In the genomic region with DNA sequence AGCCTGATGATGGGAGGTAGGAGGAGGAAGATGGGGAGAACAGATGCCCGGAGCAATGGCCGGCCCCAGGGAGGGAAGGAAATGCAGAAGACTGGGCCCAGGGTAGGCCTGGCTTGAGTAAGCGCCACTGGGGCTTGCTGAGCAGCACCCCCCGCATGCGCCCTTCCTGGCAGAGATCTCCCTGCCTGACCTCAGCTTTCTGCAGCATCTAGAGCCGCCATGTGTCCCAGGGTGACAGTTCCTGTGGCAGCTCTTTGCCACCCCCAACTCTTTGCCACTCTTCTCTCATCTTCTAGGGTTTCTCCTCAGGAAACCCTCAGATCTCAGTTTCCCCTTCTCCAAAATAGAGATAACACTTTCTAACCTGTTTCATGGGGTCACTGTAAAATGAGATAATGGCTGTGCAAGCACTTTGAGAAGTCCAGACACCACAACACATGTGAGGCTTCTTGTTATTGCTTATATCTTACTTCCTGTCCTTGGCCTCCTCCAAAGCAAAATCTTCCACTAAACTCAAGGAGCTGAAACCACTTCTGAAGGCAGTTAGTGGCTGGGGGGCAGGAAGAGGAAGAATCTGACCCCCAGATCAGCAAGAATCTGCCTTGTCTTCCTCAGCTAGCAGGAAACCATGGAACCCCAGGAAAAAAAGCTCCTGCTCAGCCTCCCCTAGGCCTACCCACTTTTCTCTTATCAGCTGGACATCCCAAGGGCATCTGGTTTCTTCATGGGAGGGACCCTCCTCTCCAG, we compare ENCODE assay signal across 27 cellular contexts.
DNase-seq lines count a peak whose midpoint lies in the region; ATAC-seq, FAIRE-seq and TF ChIP-seq lines count a peak whose summit lies in the region.
"Had no signal": no experiment of that assay in that cellular context is flagged by ENCODE, and none has a peak within 500 bp of the region (broad histone marks: within the 10 kb centered on the region; RNA-seq: fewer than 3 reads in every experiment).

No MANE protein-coding gene starts in this region.

- peak overlapping the region; percentile 39 to 64 for H2BK12ac ChIP-seq in mesenchymal stem cell (ENCODE audit: low read length in 2 of 2)

- H3K4me1 ChIP-seq in SK-N-SH (ENCODE audit: control insufficient read depth in 1 of 2, insufficient read depth in 2 of 2, low read depth in 1 of 2, low read length in 1 of 2): peaks cover 14 to 60% of the 10 kb centered on the region in 2 experiments; a peak in 3 of 4 replicates
- peaks cover 5 to 14% (median 11%) of the 10 kb centered on the region in 4 donors for H3K4me1 ChIP-seq in liver (ENCODE audit: control insufficient read depth in 4 of 4, insufficient read depth in 4 of 4, low read length in 3 of 4)
- H3K4me1 ChIP-seq in HepG2 (ENCODE audit: insufficient read depth, low read length): peaks cover 18% of the 10 kb centered on the region
- peaks cover 2% of the 10 kb centered on the region for H3K4me1 ChIP-seq in mesenchymal stem cell (ENCODE audit: control insufficient read depth, insufficient read depth, low read depth, low read length)
- H3K4me1 ChIP-seq: adrenal gland had no signal

- no peaks in the 10 kb centered on the region for H3F3A ChIP-seq in SK-N-SH (replicated peaks; ENCODE audit: insufficient read depth)

- H4K20me1 ChIP-seq in SK-N-SH (ENCODE audit: insufficient read depth) (no peaks in the 10 kb centered on the region), HepG2 (ENCODE audit: insufficient read depth, low read length) (no peaks in the 10 kb centered on the region; the same call in 1 of the 2 replicates)

- H3K14ac ChIP-seq in mesenchymal stem cell (ENCODE audit: low read length in 2 of 2): no peak overlapping the region

- intact Hi-C loops in HepG2 (cut with micrococcal nuclease; ENCODE audit: unreplicated experiment): no loop called here

- H3K18ac ChIP-seq in mesenchymal stem cell (ENCODE audit: low read depth in 1 of 2, low read length in 2 of 2): peak overlapping the region; percentile 65 to 74

- CTCF ChIA-PET in SK-N-SH (lab: Yijun Ruan, JAX) (interaction anchor here (0.7 to 12.4 kb wide), 11 partner anchors 8 to 312 kb away, joined by 3 to 194 read pairs (median 5); a partner anchor contains a TSS), HepG2 (lab: Yijun Ruan, JAX; ENCODE audit: low intra/inter-chr PET ratio, low total read pairs) (no interaction called here)

- TF ChIP-seq CTCF in SK-N-SH (IDR thresholded peaks at IDR 0.05) (no peak), liver (IDR thresholded peaks at IDR 0.05; ENCODE audit: low read depth, low read length, missing input control) (no peak), HepG2 (CRISPR knock-in tag; IDR thresholded peaks at IDR 0.05) (no peak)

- peak overlapping the region in 1 of 2 experiments; percentile 38 for H3K4ac ChIP-seq in mesenchymal stem cell (ENCODE audit: low read depth in 1 of 2, low read length in 2 of 2)

- TF ChIP-seq EP300 in SK-N-SH (IDR thresholded peaks at IDR 0.05; ENCODE audit: borderline replicate concordance in 1 of 2, low read depth in 1 of 2, low read length in 1 of 2): no peak
- TF ChIP-seq EP300 in HepG2 (IDR thresholded peaks at IDR 0.05; ENCODE audit: low read depth in 2 of 2, low read length in 2 of 2): no peak
- TF ChIP-seq EP300 in HepG2 (CRISPR knock-in tag; IDR thresholded peaks at IDR 0.05; ENCODE audit: borderline replicate concordance): no peak

- H4K91ac ChIP-seq in mesenchymal stem cell (ENCODE audit: low read length): peak overlapping the region; percentile 58

- no peak overlapping the region for H3K9ac ChIP-seq in SK-N-SH
- H3K9ac ChIP-seq in liver (ENCODE audit: low read depth in 1 of 2, low read length in 2 of 2): no peak overlapping the region
- no peak overlapping the region for H3K9ac ChIP-seq in HepG2 (ENCODE audit: insufficient read depth, low read depth, low read length)
- no peak overlapping the region for H3K9ac ChIP-seq in mesenchymal stem cell (ENCODE audit: low read length)

- H3K23ac ChIP-seq in mesenchymal stem cell (ENCODE audit: low read length in 2 of 2): peak overlapping the region in 1 of 2 experiments; percentile 15

- H3K9me3 ChIP-seq in SK-N-SH: no peaks in the 10 kb centered on the region
- H3K9me3 ChIP-seq in liver (ENCODE audit: control insufficient read depth in 4 of 4, low read length in 3 of 4): no peaks in the 10 kb centered on the region
- H3K9me3 ChIP-seq in HepG2 (ENCODE audit: low read length): no peaks in the 10 kb centered on the region
- H3K9me3 ChIP-seq in mesenchymal stem cell (ENCODE audit: control insufficient read depth, low read length): no peaks in the 10 kb centered on the region
- H3K9me3 ChIP-seq: adrenal gland, heart right ventricle had no signal

- no peak overlapping the region for H2BK15ac ChIP-seq in mesenchymal stem cell (ENCODE audit: low read depth, poor library complexity, severe bottlenecking)

- POLR2A ChIA-PET in SK-N-SH (lab: Yijun Ruan, JAX) (interaction anchor here (0.7 to 1.6 kb wide), 3 partner anchors 16 to 59 kb away, joined by 3 read pairs; no protein-coding TSS in a partner anchor), HepG2 (lab: Yijun Ruan, JAX) (no interaction called here)

- H2AK5ac ChIP-seq in mesenchymal stem cell (ENCODE audit: low read length, severe bottlenecking): no peak overlapping the region

- peak overlapping the region; percentile 62 for H4K8ac ChIP-seq in mesenchymal stem cell (ENCODE audit: low read length)

- peak overlapping the region; percentile 11 to 29; a peak in 2 of 4 replicates for H3K27ac ChIP-seq in SK-N-SH (ENCODE audit: low read depth in 2 of 2, low read length in 1 of 2)
- H3K27ac ChIP-seq in liver (ENCODE audit: low read depth in 1 of 2, low read length in 2 of 2): peak overlapping the region; percentile 1 to 2
- no peak overlapping the region for H3K27ac ChIP-seq in HepG2 (ENCODE audit: extremely low read length, insufficient read depth, low read length)
- H3K27ac ChIP-seq in mesenchymal stem cell (ENCODE audit: low read length, poor library complexity, severe bottlenecking): no peak overlapping the region
- H3K27ac ChIP-seq: 22Rv1, brain microvascular endothelial cell, SK-N-MC had no signal

- no peak for TF ChIP-seq POLR2A in HepG2 (IDR thresholded peaks at IDR 0.05; ENCODE audit: insufficient read depth in 1 of 2, low read depth in 2 of 2, low read length in 2 of 2)

- peaks cover 2% of the 10 kb centered on the region for H3K79me1 ChIP-seq in mesenchymal stem cell (replicated peaks; ENCODE audit: low read length, poor library complexity, severe bottlenecking)

- no peak for DNase-seq in SK-N-SH
- no peak for DNase-seq in HepG2 (ENCODE audit: low spot score)
- DNase-seq in mesenchymal stem cell: no peak
- no peak for DNase-seq in middle frontal gyrus (ENCODE audit: extremely low spot score, low spot score)
- DNase-seq in NAMALWA (ENCODE audit: low spot score): no peak
- no peak for DNase-seq in NCI-H748 (lab: John Stamatoyannopoulos, UW; ENCODE audit: unreplicated experiment)
- DNase-seq: activated B cell treated with CpG ODN at 0.5 μM for 24 hours; adrenal gland; brain microvascular endothelial cell; CD8-positive, alpha-beta T cell; DMS53; effector CD4-positive, alpha-beta T cell; erythroblast; foreskin fibroblast; GF-D8; heart right ventricle; naive thymus-derived CD8-positive, alpha-beta T cell; NCI-H2029 treated with DMSO at 0.1 percent for 48 hours; NCI-H226; NCI-H748 treated with DMSO at 0.1 percent for 48 hours; small intestine; stimulated activated naive B cell treated with anti-CD40 and anti-IgM and Interleukin-4, amounts not matched to agents 10 μg/mL and 1 μg/mL and 100 μg/mL, for 72 hours had no signal

- TF ChIP-seq RAD21 in SK-N-SH (IDR thresholded peaks at IDR 0.05; ENCODE audit: low read length): no peak
- TF ChIP-seq RAD21 in liver (IDR thresholded peaks at IDR 0.05): no peak
- TF ChIP-seq RAD21 in HepG2 (CRISPR knock-in tag; IDR thresholded peaks at IDR 0.05): no peak

- H3K27me3 ChIP-seq in SK-N-SH (ENCODE audit: insufficient read depth): no peaks in the 10 kb centered on the region
- H3K27me3 ChIP-seq in liver (ENCODE audit: control insufficient read depth in 4 of 4, insufficient read depth in 4 of 4, low read length in 3 of 4): no peaks in the 10 kb centered on the region
- H3K27me3 ChIP-seq in HepG2 (ENCODE audit: control insufficient read depth in 1 of 2, insufficient read depth in 2 of 2, low read length in 2 of 2): no peaks in the 10 kb centered on the region
- H3K27me3 ChIP-seq in mesenchymal stem cell (ENCODE audit: control insufficient read depth in 1 of 2, insufficient read depth in 1 of 2, low read length in 2 of 2): no peaks in the 10 kb centered on the region
- H3K27me3 ChIP-seq: adrenal gland, brain microvascular endothelial cell, heart right ventricle had no signal

- in situ Hi-C loops in HepG2 (cut with HindIII; ENCODE audit: extremely low pct_ligation_motif_present, low pct_unique_long_range_greater_than_20kb): loop anchor here (5.0 to 10.0 kb wide), 2 partner anchors 65 to 347 kb away; a partner anchor contains a TSS

- no TSS peak for BruUV-seq in HepG2 (replicated peaks; lab: Mats Ljungman, UMichigan)

- H3K4me2 ChIP-seq in SK-N-SH (no peak overlapping the region), HepG2 (ENCODE audit: low read depth, low read length) (no peak overlapping the region), mesenchymal stem cell (ENCODE audit: low read length, poor library complexity, severe bottlenecking) (no peak overlapping the region)

- peak overlapping the region; percentile 82 for H2BK120ac ChIP-seq in mesenchymal stem cell (ENCODE audit: low read depth, low read length)

- FAIRE-seq in HepG2 (lab: Jason Lieb, UNC): no peak
- FAIRE-seq: small intestine had no signal

- ATAC-seq in SK-N-SH treated with all-trans-retinoic acid at 6 μM for 48 hours: no peak
- no peak for ATAC-seq in HepG2
- ATAC-seq: CD8-positive, alpha-beta T cell; HCT116; heart right ventricle; naive thymus-derived CD8-positive, alpha-beta T cell; stimulated activated naive B cell treated with anti-CD40 and anti-IgM and Interleukin-4, amounts not matched to agents 10 μg/mL and 1 μg/mL and 100 μg/mL, for 72 hours had no signal

- H3K36me3 ChIP-seq in SK-N-SH (replicated peaks in 1 of 2; ENCODE audit: control insufficient read depth in 1 of 2, insufficient read depth in 2 of 2, low read length in 1 of 2): peaks cover 58 to 76% of the 10 kb centered on the region in 2 experiments
- H3K36me3 ChIP-seq in liver (ENCODE audit: control insufficient read depth in 4 of 4, insufficient read depth in 3 of 4, low read depth in 1 of 4, low read length in 3 of 4): peaks cover 11 to 68% (median 53%) of the 10 kb centered on the region in 4 donors
- H3K36me3 ChIP-seq in HepG2 (replicated peaks in 1 of 2; ENCODE audit: control insufficient read depth in 1 of 2, insufficient read depth in 2 of 2, low read length in 2 of 2): peaks cover 47 to 82% of the 10 kb centered on the region in 2 experiments
- H3K36me3 ChIP-seq in mesenchymal stem cell (ENCODE audit: control insufficient read depth in 1 of 2, insufficient read depth in 2 of 2, low read depth in 1 of 2, low read length in 2 of 2): peaks cover 37 to 61% of the 10 kb centered on the region in 2 experiments

- no peaks in the 10 kb centered on the region for H3K9me2 ChIP-seq in SK-N-SH

- 94% methylated on average over 6 of the region's 6 CpGs for WGBS in SK-N-SH (ENCODE audit: low lambda C conversion rate)
- 85% methylated on average over 6 of the region's 6 CpGs for WGBS in liver
- WGBS in HepG2 (ENCODE audit: low lambda C conversion rate): 96% methylated on average over 6 of the region's 6 CpGs
- WGBS in mesenchymal stem cell: 98% methylated on average over 6 of the region's 6 CpGs

- H2BK5ac ChIP-seq in mesenchymal stem cell (ENCODE audit: low read depth, low read length, poor library complexity, severe bottlenecking): no peak overlapping the region

- H2AFZ ChIP-seq in SK-N-SH (ENCODE audit: low read depth) (no peak overlapping the region), HepG2 (ENCODE audit: low read length) (no peak overlapping the region), mesenchymal stem cell (ENCODE audit: low read depth, low read length) (no peak overlapping the region)

- H3K4me3 ChIP-seq in SK-N-SH (ENCODE audit: low read depth in 2 of 2, low read length in 1 of 2) (no peak overlapping the region), liver (ENCODE audit: low read depth in 1 of 3, low read length in 3 of 3) (no peak overlapping the region), HepG2 (replicated peaks in 1 of 3; ENCODE audit: insufficient read depth in 1 of 3, low read depth in 2 of 3, low read length in 3 of 3) (no peak overlapping the region), mesenchymal stem cell (ENCODE audit: insufficient read depth in 1 of 2, low read depth in 1 of 2, low read length in 2 of 2) (no peak overlapping the region)
- H3K4me3 ChIP-seq: adrenal gland, heart right ventricle, SK-N-MC had no signal

- H3K79me2 ChIP-seq in SK-N-SH (ENCODE audit: insufficient read depth) (peaks cover 21% of the 10 kb centered on the region), HepG2 (ENCODE audit: insufficient read depth, low read length) (no peaks in the 10 kb centered on the region)

Comparison
In these comparisons a context has a peak if more than half of its experiments do, and no peak if none do; other contexts are left out.
1. H3K27ac ChIP-seq: peak in SK-N-SH (2 of 2) and liver (2 of 2); none in HepG2 (single experiment) and mesenchymal stem cell (single experiment).